ENCODE assay signal across 8 cellular contexts in genomic region chr20:45987108-45987780, GRCh38. TPM values are rescaled to one million over a fixed set of nuclear protein-coding genes. Genes with fewer than 3 reads are reported as not detected.
DNase-seq lines count a peak whose midpoint lies in the region; ATAC-seq, FAIRE-seq and TF ChIP-seq lines count a peak whose summit lies in the region.

No MANE protein-coding gene starts in this region.

- peak; percentile 91 for TF ChIP-seq CTCF in AG09309 (IDR thresholded peaks at IDR 0.05; ENCODE audit: control insufficient read depth, insufficient read depth, low read depth, low read length, missing control alignments)
- TF ChIP-seq CTCF in chondrocyte (IDR thresholded peaks at IDR 0.05), result peak; percentile 88
- peak; percentile 92 for TF ChIP-seq CTCF in lower lobe of right lung (IDR thresholded peaks at IDR 0.05)

- no peaks in the 10 kb centered on the region for H3K4me1 ChIP-seq in lower lobe of right lung

- no peaks in the 10 kb centered on the region for H3K36me3 Mint-ChIP-seq in chondrocyte (ENCODE audit: low read depth)

- H3K9me3 ChIP-seq in lower lobe of right lung, result no peaks in the 10 kb centered on the region

- no peaks in the 10 kb centered on the region for H3K4me1 Mint-ChIP-seq in chondrocyte (ENCODE audit: low read depth)

- intact Hi-C loops in lower lobe of right lung (cut with DNase I), result no loop called here

- FAIRE-seq in GM19239 (lab: Jason Lieb, UNC), result peak; percentile 71

- H3K9me3 Mint-ChIP-seq in chondrocyte (ENCODE audit: low read depth), result no peaks in the 10 kb centered on the region

- H3K27ac Mint-ChIP-seq in chondrocyte (ENCODE audit: unreplicated experiment), result no peak overlapping the region

- H3K4me3 Mint-ChIP-seq in chondrocyte (ENCODE audit: unreplicated experiment), result no peak overlapping the region

- H3K27me3 ChIP-seq in lower lobe of right lung (ENCODE audit: low read depth), result peaks cover 16% of the 10 kb centered on the region

- H3K4me3 ChIP-seq in AG09309 (ENCODE audit: control insufficient read depth, low read depth, low read length), result no peak overlapping the region
- H3K4me3 ChIP-seq in lower lobe of right lung, result no peak overlapping the region

- no peaks in the 10 kb centered on the region for H3K36me3 ChIP-seq in lower lobe of right lung

- no peak overlapping the region for H3K27ac ChIP-seq in lower lobe of right lung

- ATAC-seq in lower lobe of right lung, result peak; percentile 90 to 92
- no peak for ATAC-seq in HG03354 (IDR thresholded peaks at IDR 0.05; ENCODE audit: poor library complexity, severe bottlenecking, unreplicated experiment)

- peaks cover 16% of the 10 kb centered on the region for H3K27me3 Mint-ChIP-seq in chondrocyte (ENCODE audit: low read depth)

- DNase-seq in AG09309 (ENCODE audit: low read depth) (no peak), GM19239 (ENCODE audit: insufficient read length, low spot score) (peak; percentile 66), NCI-H226 (peak; percentile 59), chondrocyte (ENCODE audit: low spot score) (no peak), lower lobe of right lung (peak; percentile 87)
- DNase-seq in activated CD4-positive, alpha-beta T cell treated with anti-CD3 and anti-CD28 coated beads for 48 hours, result peak; percentile 87
- peak; percentile 68 for DNase-seq in stimulated activated CD8-positive, alpha-beta memory T cell treated with anti-CD3 and anti-CD28 coated beads, Interleukin-15, amount 100 ng/mL, for 1 hour (ENCODE audit: low read depth)

RNA-seq across cellular contexts. Expression of gene ZNF335, which starts 15.2 kb away (rescaled TPM):
- total RNA-seq in chondrocyte (14.2 to 18.3 TPM (median 14.6 TPM) in 3 replicates), lower lobe of right lung (20.4 TPM)

RNA-seq across cellular contexts. Expression of gene MMP9, which starts 21.5 kb away (rescaled TPM):
- total RNA-seq in chondrocyte (2.1 to 2.2 TPM in 2 of 3 replicates, not detected in the other), lower lobe of right lung (9.4 TPM)

RNA-seq across cellular contexts. Expression of gene SLC12A5, which starts 41.8 kb away (rescaled TPM):
- 0.89 to 2.1 TPM (median 1.9 TPM) in 3 replicates for total RNA-seq in chondrocyte
- total RNA-seq in lower lobe of right lung, result 1.2 TPM

RNA-seq across cellular contexts. Expression of gene PCIF1, which starts 52.8 kb away (rescaled TPM):
- total RNA-seq in chondrocyte (23.5 to 25.7 TPM (median 24.9 TPM) in 3 replicates), lower lobe of right lung (34.7 TPM)

Comparison
In these comparisons a context has a peak if more than half of its experiments do, and no peak if none do; other contexts are left out.
1. DNase-seq: peak in GM19239 (single experiment), NCI-H226 (single experiment), activated CD4-positive, alpha-beta T cell treated with anti-CD3 and anti-CD28 coated beads for 48 hours (single experiment), lower lobe of right lung (single experiment) and stimulated activated CD8-positive, alpha-beta memory T cell treated with anti-CD3 and anti-CD28 coated beads, Interleukin-15, amount 100 ng/mL, for 1 hour (single experiment); none in AG09309 (single experiment) and chondrocyte (single experiment).
2. Peak in every context shown above with its lines, with median percentiles within 50 percentile points of each other: CTCF ChIP-seq.